Comparison of ENCODE assay signal across 8 cellular contexts in the genomic region with DNA sequence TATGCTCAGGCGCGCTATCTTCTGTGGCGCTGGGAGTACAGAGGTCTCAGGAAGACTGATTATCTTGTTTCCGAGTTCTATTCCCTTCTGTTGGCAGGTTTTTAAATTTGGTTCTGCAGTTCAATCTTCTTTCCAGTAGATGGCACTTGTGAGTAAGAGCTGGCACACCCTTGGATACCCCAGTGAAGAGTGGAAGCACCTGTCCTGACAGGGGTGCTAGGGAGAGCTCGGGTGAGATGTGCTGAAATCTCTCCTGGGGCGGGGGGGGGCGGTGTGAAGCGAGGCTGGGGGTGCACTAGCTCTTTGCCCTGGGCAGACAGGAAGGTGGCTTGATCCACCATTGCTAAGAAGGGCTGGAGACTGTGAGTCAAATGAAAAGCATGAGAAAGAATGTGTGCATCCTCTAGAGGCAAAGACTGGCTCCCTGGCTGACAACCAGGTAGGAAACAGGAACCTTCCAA.
DNase-seq lines count a peak whose midpoint lies in the region; ATAC-seq and TF ChIP-seq lines count a peak whose summit lies in the region.

No MANE protein-coding gene starts in this region.

- peak overlapping the region; percentile 53 for H3K4me2 ChIP-seq in MM.1S (ENCODE audit: low read depth, low read length)

- no peaks in the 10 kb centered on the region for H3K36me3 ChIP-seq in MM.1S (replicated peaks; ENCODE audit: insufficient read depth, low read length)

- H3K4me1 ChIP-seq in MM.1S (ENCODE audit: low read length) = peaks cover 12% of the 10 kb centered on the region

- H3F3A ChIP-seq in MM.1S (ENCODE audit: insufficient read depth, low read length) = no peaks in the 10 kb centered on the region

- no peak overlapping the region; the same call in 1 of the 2 replicates for H3K4me3 ChIP-seq in MM.1S (ENCODE audit: low read length)

- no peak overlapping the region for H3K9ac ChIP-seq in MM.1S (ENCODE audit: low read length)

- no peaks in the 10 kb centered on the region for H3K27me3 ChIP-seq in MM.1S (replicated peaks; ENCODE audit: insufficient read depth, low read length)

- H4K20me1 ChIP-seq in MM.1S (ENCODE audit: insufficient read depth, low read length) = no peaks in the 10 kb centered on the region

- no peaks in the 10 kb centered on the region for H3K79me2 ChIP-seq in MM.1S (ENCODE audit: low read length)

- intact Hi-C loops in sciatic nerve (cut with DNase I) = no loop called here

- DNase-seq in AG08395 (ENCODE audit: low spot score) (peak; percentile 56), MM.1S (peak; percentile 79), SW480 (ENCODE audit: low spot score) (peak; percentile 48), glomerular endothelial cell (ENCODE audit: extremely low read depth, low read depth, low spot score) (peak; percentile 10), sciatic nerve (ENCODE audit: low spot score) (no peak), GOT3 (lab: John Stamatoyannopoulos, UW) (no peak)

- H3K9me3 ChIP-seq in MM.1S (replicated peaks; ENCODE audit: insufficient read depth, low read length) = no peaks in the 10 kb centered on the region

- H3K27ac ChIP-seq in MM.1S (ENCODE audit: low read length) = peak overlapping the region; percentile 7; the same call in 1 of the 2 replicates

- peak; percentile 79 for TF ChIP-seq CTCF in MM.1S (IDR thresholded peaks at IDR 0.05; ENCODE audit: low read length)

- ATAC-seq in GM18502 (IDR thresholded peaks at IDR 0.05; ENCODE audit: poor library complexity, unreplicated experiment) (peak; percentile 89), HG02642 (IDR thresholded peaks at IDR 0.05; ENCODE audit: poor library complexity, unreplicated experiment) (peak; percentile 89), sciatic nerve (peak; percentile 39)

- H2AFZ ChIP-seq in MM.1S (ENCODE audit: low read length) = peak overlapping the region; percentile 76

- no peaks in the 10 kb centered on the region for H3K9me2 ChIP-seq in MM.1S (replicated peaks; ENCODE audit: insufficient read depth, low read length)

Comparison
In these comparisons a context has a peak if more than half of its experiments do, and no peak if none do; other contexts are left out.
1. DNase-seq: peak in AG08395 (single experiment), MM.1S (single experiment), SW480 (single experiment) and glomerular endothelial cell (single experiment); none in sciatic nerve (single experiment) and GOT3 (single experiment).
2. ATAC-seq: peak in every context shown above with its lines; median percentile 89 in GM18502; 89 in HG02642; 39 in sciatic nerve.